17 cellular contexts compared by ENCODE assay signal in genomic region chr1:245301162-245301580, GRCh38.
DNase-seq lines count a peak whose midpoint lies in the region; ATAC-seq, FAIRE-seq and TF ChIP-seq lines count a peak whose summit lies in the region.
"Had no signal": no experiment of that assay in that cellular context is flagged by ENCODE, and none has a peak within 500 bp of the region (broad histone marks: within the 10 kb centered on the region; RNA-seq: fewer than 3 reads in every experiment).

No MANE protein-coding gene starts in this region.

- TF ChIP-seq POLR2A in suprapubic skin (IDR thresholded peaks at IDR 0.05) = no peak

- intact Hi-C loops in left cardiac atrium (cut with DNase I) (no loop called here), pancreas (cut with DNase I) (no loop called here)

- TF ChIP-seq CTCF in pancreas (IDR thresholded peaks at IDR 0.05) = no peak
- no peak for TF ChIP-seq CTCF in suprapubic skin (IDR thresholded peaks at IDR 0.05)

- 42 to 48% methylated on average over 10 of the region's 10 CpGs for WGBS in pancreas, 2 donors
- 72% methylated on average over 10 of the region's 10 CpGs for WGBS in suprapubic skin

- no peak for TF ChIP-seq EP300 in suprapubic skin (IDR thresholded peaks at IDR 0.05)

- ATAC-seq in left cardiac atrium (peak; percentile 67 to 79), pancreas (peak in 3 of 4 donors; percentile 44 to 54 (median 51)), HG03460 (IDR thresholded peaks at IDR 0.05; ENCODE audit: unreplicated experiment) (no peak)
- ATAC-seq: GM12878 had no signal

- H3K4me3 ChIP-seq in pancreas (no peak overlapping the region), suprapubic skin (no peak overlapping the region)
- H3K4me3 ChIP-seq: GM12878, prostate gland, uterus had no signal

- H3K27ac ChIP-seq in pancreas = peak overlapping the region in 2 of 4 donors; percentile 30 to 37
- no peak overlapping the region for H3K27ac ChIP-seq in suprapubic skin
- H3K27ac ChIP-seq: prostate gland, uterus had no signal

- H3K36me3 ChIP-seq in pancreas (no peaks in the 10 kb centered on the region), suprapubic skin (no peaks in the 10 kb centered on the region)
- H3K36me3 ChIP-seq: prostate gland, uterus had no signal

- no peak for FAIRE-seq in pancreas (lab: Jason Lieb, UNC)
- FAIRE-seq: GM12878 had no signal

- DNase-seq in G401 (ENCODE audit: low spot score) = peak; percentile 64
- DNase-seq in cerebellar cortex (ENCODE audit: low spot score) = peak; percentile 58
- DNase-seq in left cardiac atrium = peak; percentile 45
- DNase-seq in pancreas = peak in 1 of 6 donors; percentile 33
- no peak for DNase-seq in activated CD4-positive, alpha-beta T cell treated with anti-CD3 and anti-CD28 coated beads, Interleukin-2, amount 50 U/mL, for 4 hours
- no peak for DNase-seq in NCI-H2196 treated with DMSO at 0.1 percent for 48 hours (lab: John Stamatoyannopoulos, UW; ENCODE audit: unreplicated experiment)
- DNase-seq in suprapubic skin (ENCODE audit: low spot score in 2 of 2) = no peak
- DNase-seq: activated CD4-positive, alpha-beta memory T cell treated with anti-CD3 and anti-CD28 coated beads for 36 hours; activated gamma-delta T cell; DMS79 treated with DMSO at 0.1 percent for 48 hours; NCI-H1694 treated with DMSO at 0.1 percent for 48 hours; NCI-H69; stimulated activated CD4-positive, alpha-beta T cell treated with anti-CD3 and anti-CD28 coated beads, Interleukin-2, amount 100 ng/mL, for 24 hours; uterus had no signal

- in situ Hi-C loops in G401 (cut with HindIII; ENCODE audit: low sequenced_read_pairs) = no loop called here

- H3K9me3 ChIP-seq in pancreas (no peaks in the 10 kb centered on the region), suprapubic skin (no peaks in the 10 kb centered on the region)
- H3K9me3 ChIP-seq: prostate gland, uterus had no signal

- H3K4me1 ChIP-seq in pancreas = peaks cover 13 to 17% (median 15%) of the 10 kb centered on the region in 3 donors
- peaks cover 7% of the 10 kb centered on the region for H3K4me1 ChIP-seq in suprapubic skin
- H3K4me1 ChIP-seq: prostate gland had no signal

- peaks cover 0 to 12% (median 0%) of the 10 kb centered on the region in 4 donors for H3K27me3 ChIP-seq in pancreas
- H3K27me3 ChIP-seq in suprapubic skin = no peaks in the 10 kb centered on the region
- H3K27me3 ChIP-seq: uterus had no signal

Comparison
In these comparisons a context has a peak if more than half of its experiments do, and no peak if none do; other contexts are left out.
1. DNase-seq: peak in G401 (single experiment), cerebellar cortex (single experiment) and left cardiac atrium (single experiment); none in activated CD4-positive, alpha-beta T cell treated with anti-CD3 and anti-CD28 coated beads, Interleukin-2, amount 50 U/mL, for 4 hours (0 of 2), NCI-H2196 treated with DMSO at 0.1 percent for 48 hours (single experiment) and suprapubic skin (0 of 2).